Comparison of ENCODE assay signal across 19 cellular contexts in the genomic region with DNA sequence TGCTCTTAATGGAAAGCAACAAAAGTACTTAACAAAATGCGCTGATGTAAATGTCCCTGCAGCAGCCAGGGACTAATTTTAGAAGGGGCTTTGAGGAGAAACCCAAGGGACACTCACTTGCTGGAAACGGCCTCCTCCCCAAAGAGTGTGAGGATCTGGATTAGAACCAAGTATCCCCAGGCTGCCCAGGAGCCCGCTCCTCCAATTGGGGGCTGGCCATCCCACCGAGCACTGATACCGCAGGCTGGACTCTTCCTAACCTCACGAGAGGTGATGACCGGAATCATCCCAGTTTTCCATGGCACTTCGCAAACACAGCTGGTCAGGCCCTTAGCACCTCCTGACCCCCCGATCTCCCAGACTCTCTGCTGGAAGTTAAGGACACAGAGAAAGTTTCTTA.
DNase-seq lines count a peak whose midpoint lies in the region; ATAC-seq, FAIRE-seq and TF ChIP-seq lines count a peak whose summit lies in the region.
"Had no signal": no experiment of that assay in that cellular context is flagged by ENCODE, and none has a peak within 500 bp of the region (broad histone marks: within the 10 kb centered on the region; RNA-seq: fewer than 3 reads in every experiment).

No MANE protein-coding gene starts in this region.

- ATAC-seq in lower lobe of right lung = no peak
- ATAC-seq in activated CD8-positive, alpha-beta T cell treated with anti-CD3 and anti-CD28 coated beads, Interleukin-2, amount 10 ng/mL, durations not matched to agents 7 days and 5 days = no peak
- ATAC-seq in HG03520 (IDR thresholded peaks at IDR 0.05; ENCODE audit: unreplicated experiment) = no peak
- ATAC-seq: foreskin keratinocyte; HCT116; stimulated activated effector memory CD8-positive, alpha-beta T cell treated with anti-CD3 and anti-CD28 coated beads, Interleukin-12 subunit alpha, Interleukin-12 subunit beta, amount 100 ng/mL, for 72 hours had no signal

- H3K27me3 Mint-ChIP-seq in chondrocyte (ENCODE audit: low read depth) = no peaks in the 10 kb centered on the region
- no peaks in the 10 kb centered on the region for H3K27me3 Mint-ChIP-seq in activated CD8-positive, alpha-beta T cell treated with anti-CD3 and anti-CD28 coated beads, Interleukin-2, amount 10 ng/mL, durations not matched to agents 7 days and 5 days (ENCODE audit: low read depth)
- H3K27me3 Mint-ChIP-seq: activated naive CD4-positive, alpha-beta T cell treated with anti-CD3 and anti-CD28 coated beads, Interleukin-2, amount 50 U/mL, for 24 hours had no signal

- TF ChIP-seq POLR2A in spleen (IDR thresholded peaks at IDR 0.05) = no peak

- no peaks in the 10 kb centered on the region for H3K27me3 ChIP-seq in lower lobe of right lung (ENCODE audit: low read depth)
- H3K27me3 ChIP-seq in spleen (replicated peaks in 1 of 7) = no peaks in the 10 kb centered on the region
- H3K27me3 ChIP-seq: foreskin keratinocyte had no signal

- no peak overlapping the region for H3K27ac ChIP-seq in lower lobe of right lung
- H3K27ac ChIP-seq in spleen = peak overlapping the region in 1 of 8 donors; percentile 13
- H3K27ac ChIP-seq: foreskin keratinocyte, VCaP had no signal

- 91 to 95% (median 93%) methylated on average over 9 of the region's 9 CpGs for WGBS in spleen, 5 donors

- peak overlapping the region; percentile 11; the same call in 1 of the 2 replicates for H3K4me3 ChIP-seq in Jurkat, Clone E6-1 (ENCODE audit: low read length)
- H3K4me3 ChIP-seq in lower lobe of right lung = no peak overlapping the region
- no peak overlapping the region for H3K4me3 ChIP-seq in spleen

- H3K9me3 Mint-ChIP-seq in chondrocyte (ENCODE audit: low read depth) = peaks cover 9% of the 10 kb centered on the region
- H3K9me3 Mint-ChIP-seq in activated CD8-positive, alpha-beta T cell treated with anti-CD3 and anti-CD28 coated beads, Interleukin-2, amount 10 ng/mL, durations not matched to agents 7 days and 5 days (ENCODE audit: insufficient read depth) = no peaks in the 10 kb centered on the region
- H3K9me3 Mint-ChIP-seq: activated naive CD4-positive, alpha-beta T cell treated with anti-CD3 and anti-CD28 coated beads, Interleukin-2, amount 50 U/mL, for 24 hours; stimulated activated effector memory CD8-positive, alpha-beta T cell treated with anti-CD3 and anti-CD28 coated beads, Interleukin-12 subunit alpha, Interleukin-12 subunit beta, amount 100 ng/mL, for 72 hours had no signal

- intact Hi-C loops in lower lobe of right lung (cut with DNase I) (no loop called here), spleen (cut with DNase I; ENCODE audit: low total_unique reads) (no loop called here)

- H3K36me3 Mint-ChIP-seq in chondrocyte (ENCODE audit: low read depth) = peaks cover 3% of the 10 kb centered on the region
- peaks cover 14% of the 10 kb centered on the region for H3K36me3 Mint-ChIP-seq in activated CD8-positive, alpha-beta T cell treated with anti-CD3 and anti-CD28 coated beads, Interleukin-2, amount 10 ng/mL, durations not matched to agents 7 days and 5 days (ENCODE audit: low read depth)
- H3K36me3 Mint-ChIP-seq: stimulated activated effector memory CD8-positive, alpha-beta T cell treated with anti-CD3 and anti-CD28 coated beads, Interleukin-12 subunit alpha, Interleukin-12 subunit beta, amount 100 ng/mL, for 72 hours had no signal

- peaks cover 29% of the 10 kb centered on the region for H3K4me1 Mint-ChIP-seq in chondrocyte (ENCODE audit: low read depth)
- peaks cover 27% of the 10 kb centered on the region for H3K4me1 Mint-ChIP-seq in activated CD8-positive, alpha-beta T cell treated with anti-CD3 and anti-CD28 coated beads, Interleukin-2, amount 10 ng/mL, durations not matched to agents 7 days and 5 days (ENCODE audit: low read depth)

- CTCF ChIA-PET in activated CD8-positive, alpha-beta T cell treated with anti-CD3 and anti-CD28 coated beads, Interleukin-2, amount 10 ng/mL, durations not matched to agents 7 days and 5 days (lab: Charles Lee) = no interaction called here

- H3K9me3 ChIP-seq in lower lobe of right lung (no peaks in the 10 kb centered on the region), spleen (no peaks in the 10 kb centered on the region)

- no peak overlapping the region for H3K4me3 Mint-ChIP-seq in chondrocyte (ENCODE audit: unreplicated experiment)
- H3K4me3 Mint-ChIP-seq in activated CD8-positive, alpha-beta T cell treated with anti-CD3 and anti-CD28 coated beads, Interleukin-2, amount 10 ng/mL, durations not matched to agents 7 days and 5 days = no peak overlapping the region
- H3K4me3 Mint-ChIP-seq: activated naive CD4-positive, alpha-beta T cell treated with anti-CD3 and anti-CD28 coated beads, Interleukin-2, amount 50 U/mL, for 24 hours; stimulated activated effector memory CD8-positive, alpha-beta T cell treated with anti-CD3 and anti-CD28 coated beads, Interleukin-12 subunit alpha, Interleukin-12 subunit beta, amount 100 ng/mL, for 72 hours had no signal

- POLR2A ChIA-PET in activated CD8-positive, alpha-beta T cell treated with anti-CD3 and anti-CD28 coated beads, Interleukin-2, amount 10 ng/mL, durations not matched to agents 7 days and 5 days (lab: Charles Lee) = no interaction called here

- no peak for FAIRE-seq in urothelium cell line (lab: Jason Lieb, UNC)
- FAIRE-seq: bronchial epithelial cell had no signal

- H3K27ac Mint-ChIP-seq in chondrocyte (ENCODE audit: unreplicated experiment) = no peak overlapping the region
- H3K27ac Mint-ChIP-seq in activated CD8-positive, alpha-beta T cell treated with anti-CD3 and anti-CD28 coated beads, Interleukin-2, amount 10 ng/mL, durations not matched to agents 7 days and 5 days = no peak overlapping the region
- H3K27ac Mint-ChIP-seq: activated naive CD4-positive, alpha-beta T cell treated with anti-CD3 and anti-CD28 coated beads, Interleukin-2, amount 50 U/mL, for 24 hours; stimulated activated effector memory CD8-positive, alpha-beta T cell treated with anti-CD3 and anti-CD28 coated beads, Interleukin-12 subunit alpha, Interleukin-12 subunit beta, amount 100 ng/mL, for 72 hours had no signal

- no peak for DNase-seq in Jurkat, Clone E6-1 (ENCODE audit: low read depth, low spot score)
- DNase-seq in chondrocyte (ENCODE audit: low spot score) (peak; percentile 57), lower lobe of right lung (peak; percentile 9), spleen (peak; percentile 53), urothelium cell line (ENCODE audit: low spot score) (no peak), hepatic stellate cell (ENCODE audit: low spot score) (no peak)
- DNase-seq in activated CD8-positive, alpha-beta T cell treated with anti-CD3 and anti-CD28 coated beads, Interleukin-2, amount 10 ng/mL, durations not matched to agents 7 days and 5 days = no peak
- DNase-seq: foreskin keratinocyte, GF-D8, KBM-7, mammary epithelial cell, NCI-H1092 treated with DMSO at 0.1 percent for 48 hours, NCI-H82 had no signal

- H3K4me1 ChIP-seq in lower lobe of right lung (peaks cover 63% of the 10 kb centered on the region), spleen (peaks cover 3 to 85% (median 46%) of the 10 kb centered on the region in 6 donors)
- H3K4me1 ChIP-seq: foreskin keratinocyte had no signal

- TF ChIP-seq CTCF in chondrocyte (IDR thresholded peaks at IDR 0.05) (no peak), lower lobe of right lung (IDR thresholded peaks at IDR 0.05) (no peak), spleen (IDR thresholded peaks at IDR 0.05 in 8 of 11, conservative IDR thresholded peaks at IDR 0.05 in 3 of 11) (no peak)

- no peaks in the 10 kb centered on the region for H3K36me3 ChIP-seq in lower lobe of right lung
- peaks cover 0 to 12% (median 0%) of the 10 kb centered on the region in 6 donors for H3K36me3 ChIP-seq in spleen

Comparison
In these comparisons a context has a peak if more than half of its experiments do, and no peak if none do; other contexts are left out.
1. DNase-seq: peak in chondrocyte (single experiment), lower lobe of right lung (single experiment) and spleen (single experiment); none in Jurkat, Clone E6-1 (single experiment), urothelium cell line (single experiment), hepatic stellate cell (single experiment) and activated CD8-positive, alpha-beta T cell treated with anti-CD3 and anti-CD28 coated beads, Interleukin-2, amount 10 ng/mL, durations not matched to agents 7 days and 5 days (single experiment).